In the genomic region with DNA sequence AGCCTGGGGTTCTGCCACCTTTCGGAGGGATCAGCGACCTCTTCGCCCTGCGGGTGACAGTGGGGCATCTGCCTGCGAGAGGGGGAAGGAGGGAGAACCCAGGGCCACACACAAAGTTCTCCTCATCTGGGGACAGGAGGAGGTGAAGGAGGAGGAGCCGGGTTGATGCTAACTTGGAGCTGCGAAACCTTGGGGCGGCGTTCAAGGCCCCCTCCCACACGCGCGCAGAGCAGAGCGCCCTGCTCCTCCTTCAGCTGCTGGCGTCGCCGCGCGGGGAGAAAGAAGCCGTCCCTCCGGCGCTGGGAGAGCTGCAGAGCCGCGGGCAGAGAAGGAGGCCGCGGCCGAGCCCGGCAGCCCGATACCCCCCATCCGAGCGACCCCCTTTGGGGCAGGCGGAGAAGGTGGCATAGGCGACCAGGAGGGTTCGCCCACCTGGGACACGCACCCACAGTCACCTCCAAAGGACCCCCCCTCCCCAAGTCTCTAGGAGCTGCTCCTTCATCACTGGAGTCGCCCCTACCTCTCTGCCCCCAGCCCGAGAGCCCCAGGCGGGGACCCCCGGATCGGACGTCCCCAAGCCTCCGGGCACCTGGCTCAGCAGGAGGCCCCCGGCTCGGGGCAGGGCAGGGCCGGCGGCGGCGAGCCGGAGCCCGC, we compare ENCODE assay signal across 8 cellular contexts. TPM values are rescaled to one million over a fixed set of nuclear protein-coding genes. Genes with fewer than 3 reads are reported as not detected.
A peak's percentile ranks its signal among the peaks of the same experiment; 100 is the strongest.
DNase-seq lines count a peak whose midpoint lies in the region; ATAC-seq and TF ChIP-seq lines count a peak whose summit lies in the region.

A gene with protein sequence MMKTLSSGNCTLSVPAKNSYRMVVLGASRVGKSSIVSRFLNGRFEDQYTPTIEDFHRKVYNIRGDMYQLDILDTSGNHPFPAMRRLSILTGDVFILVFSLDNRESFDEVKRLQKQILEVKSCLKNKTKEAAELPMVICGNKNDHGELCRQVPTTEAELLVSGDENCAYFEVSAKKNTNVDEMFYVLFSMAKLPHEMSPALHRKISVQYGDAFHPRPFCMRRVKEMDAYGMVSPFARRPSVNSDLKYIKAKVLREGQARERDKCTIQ (plus strand): TSS at position 232 of the 654 bp plus-strand sequence. CDS start 5,979 bp downstream, outside the sequence.

- ATAC-seq in activated B cell treated with CpG ODN at 0.5 μM for 24 hours (ENCODE audit: low read depth): peak; percentile 33
- ATAC-seq in effector memory CD8-positive, alpha-beta T cell (replicated peaks): peak; percentile 59
- ATAC-seq in stimulated activated naive CD8-positive, alpha-beta T cell treated with anti-CD3 and anti-CD28 coated beads, Interleukin-15, amount 100 ng/mL, for 72 hours: peak; percentile 55

- peak within 1 kb of the TSS; percentile 98 for H3K4me2 ChIP-seq in DOHH2 (ENCODE audit: low read length)

- H3K36me3 Mint-ChIP-seq in activated B cell treated with CpG ODN at 0.5 μM for 24 hours (ENCODE audit: low read depth): no peaks in the 10 kb centered on the region
- H3K36me3 Mint-ChIP-seq in effector memory CD8-positive, alpha-beta T cell (ENCODE audit: insufficient read depth): no peaks in the 10 kb centered on the region

- H3K27ac Mint-ChIP-seq in activated B cell treated with CpG ODN at 0.5 μM for 24 hours: no peak within 1 kb of the TSS
- H3K27ac Mint-ChIP-seq in effector memory CD8-positive, alpha-beta T cell: no peak within 1 kb of the TSS
- no peak within 1 kb of the TSS for H3K27ac Mint-ChIP-seq in stimulated activated naive CD8-positive, alpha-beta T cell treated with anti-CD3 and anti-CD28 coated beads, Interleukin-15, amount 100 ng/mL, for 72 hours

- H4K20me1 ChIP-seq in DOHH2 (ENCODE audit: control insufficient read depth, insufficient read depth, low read depth, low read length): no peaks in the 10 kb centered on the region

- CTCF ChIA-PET in activated B cell treated with CpG ODN at 0.5 μM for 24 hours (lab: Charles Lee): no interaction called here

- H3K27me3 Mint-ChIP-seq in activated B cell treated with CpG ODN at 0.5 μM for 24 hours: peaks cover 36% of the 10 kb centered on the region
- peaks cover 40 to 47% of the 10 kb centered on the region in 2 donors for H3K27me3 Mint-ChIP-seq in effector memory CD8-positive, alpha-beta T cell
- H3K27me3 Mint-ChIP-seq in stimulated activated naive CD8-positive, alpha-beta T cell treated with anti-CD3 and anti-CD28 coated beads, Interleukin-15, amount 100 ng/mL, for 72 hours: peaks cover 51% of the 10 kb centered on the region

- H3K27ac ChIP-seq in DOHH2 (ENCODE audit: low read depth, low read length): no peak within 1 kb of the TSS
- no peak within 1 kb of the TSS for H3K27ac ChIP-seq in HUES48 (ENCODE audit: low read depth, low read length)
- no peak within 1 kb of the TSS for H3K27ac ChIP-seq in muscle layer of duodenum (ENCODE audit: low read length)

- POLR2A ChIA-PET in activated B cell treated with CpG ODN at 0.5 μM for 24 hours (lab: Charles Lee): no interaction called here

- H3K4me1 ChIP-seq in DOHH2 (ENCODE audit: control insufficient read depth, low read length) (peaks cover 18% of the 10 kb centered on the region), HUES48 (ENCODE audit: control insufficient read depth, insufficient read depth, low read length) (peaks cover 18% of the 10 kb centered on the region), muscle layer of duodenum (ENCODE audit: control insufficient read depth in 1 of 2, insufficient read depth in 2 of 2, low read length in 2 of 2) (peaks cover 0 to 39% of the 10 kb centered on the region in 2 donors)

- peak within 1 kb of the TSS; percentile 76 for H3K4me3 ChIP-seq in DOHH2 (ENCODE audit: low read length)
- peak within 1 kb of the TSS; percentile 71 for H3K4me3 ChIP-seq in HUES48 (ENCODE audit: low read depth, low read length)
- peak within 1 kb of the TSS; percentile 61 to 75 for H3K4me3 ChIP-seq in muscle layer of duodenum (ENCODE audit: low read depth in 1 of 2, low read length in 2 of 2)

- intact Hi-C loops in activated B cell treated with CpG ODN at 0.5 μM for 24 hours (cut with micrococcal nuclease): loop anchor here (1.0 kb wide), 1 partner anchor 188 kb away; no protein-coding TSS in a partner anchor

- no peak within 1 kb of the TSS for H3K9ac ChIP-seq in HUES48 (ENCODE audit: low read depth, low read length)

- TF ChIP-seq CTCF in DOHH2 (IDR thresholded peaks at IDR 0.05; ENCODE audit: low read depth, low read length, poor library complexity, severe bottlenecking): no peak
- no peak for TF ChIP-seq CTCF in activated B cell treated with CpG ODN at 0.5 μM for 24 hours (IDR thresholded peaks at IDR 0.05)

- H3F3A ChIP-seq in DOHH2 (ENCODE audit: control insufficient read depth, insufficient read depth): peaks cover 5% of the 10 kb centered on the region; the same call in 1 of the 2 replicates

- no peaks in the 10 kb centered on the region for H3K9me3 Mint-ChIP-seq in activated B cell treated with CpG ODN at 0.5 μM for 24 hours
- no peaks in the 10 kb centered on the region for H3K9me3 Mint-ChIP-seq in effector memory CD8-positive, alpha-beta T cell
- no peaks in the 10 kb centered on the region for H3K9me3 Mint-ChIP-seq in stimulated activated naive CD8-positive, alpha-beta T cell treated with anti-CD3 and anti-CD28 coated beads, Interleukin-15, amount 100 ng/mL, for 72 hours

- no peaks in the 10 kb centered on the region for H3K9me2 ChIP-seq in DOHH2 (replicated peaks; ENCODE audit: control insufficient read depth, low read length)

- H3K9me3 ChIP-seq in DOHH2 (ENCODE audit: control insufficient read depth, insufficient read depth, low read length) (no peaks in the 10 kb centered on the region), HUES48 (ENCODE audit: control insufficient read depth, insufficient read depth, low read length) (no peaks in the 10 kb centered on the region), muscle layer of duodenum (ENCODE audit: control insufficient read depth in 1 of 2, low read length in 2 of 2) (no peaks in the 10 kb centered on the region)

- no peaks in the 10 kb centered on the region for H3K79me2 ChIP-seq in DOHH2 (ENCODE audit: control insufficient read depth, low read length)

- H3K36me3 ChIP-seq in DOHH2 (ENCODE audit: control insufficient read depth, low read length): no peaks in the 10 kb centered on the region
- H3K36me3 ChIP-seq in HUES48 (ENCODE audit: control insufficient read depth, insufficient read depth, low read length): no peaks in the 10 kb centered on the region
- no peaks in the 10 kb centered on the region for H3K36me3 ChIP-seq in muscle layer of duodenum (ENCODE audit: control insufficient read depth in 1 of 2, insufficient read depth in 2 of 2, low read length in 2 of 2)

- H3K27me3 ChIP-seq in DOHH2 (ENCODE audit: control insufficient read depth, low read length) (peaks cover 28% of the 10 kb centered on the region), HUES48 (ENCODE audit: control insufficient read depth, insufficient read depth, low read length) (peaks cover 34% of the 10 kb centered on the region), muscle layer of duodenum (ENCODE audit: low read depth, low read length) (peaks cover 8% of the 10 kb centered on the region)

- peaks cover 10% of the 10 kb centered on the region for H3K4me1 Mint-ChIP-seq in activated B cell treated with CpG ODN at 0.5 μM for 24 hours
- peaks cover 9 to 13% of the 10 kb centered on the region in 2 donors for H3K4me1 Mint-ChIP-seq in effector memory CD8-positive, alpha-beta T cell (ENCODE audit: low read depth in 2 of 2)
- peaks cover 13% of the 10 kb centered on the region for H3K4me1 Mint-ChIP-seq in stimulated activated naive CD8-positive, alpha-beta T cell treated with anti-CD3 and anti-CD28 coated beads, Interleukin-15, amount 100 ng/mL, for 72 hours

- peak; percentile 22 for DNase-seq in activated B cell treated with CpG ODN at 0.5 μM for 24 hours
- peak in 1 of 3 experiments; percentile 29 for DNase-seq in effector memory CD8-positive, alpha-beta T cell
- DNase-seq in stimulated activated naive CD8-positive, alpha-beta T cell treated with anti-CD3 and anti-CD28 coated beads, Interleukin-15, amount 100 ng/mL, for 72 hours: peak in 1 of 2 donors; percentile 30
- no peak for DNase-seq in NK-92 treated with Interleukin-12 subunit alpha and Interleukin-12 subunit beta, amount 100 ng/mL, for 24 hours (lab: John Stamatoyannopoulos, UW)
- no peak for DNase-seq in DMS153 (lab: John Stamatoyannopoulos, UW)

- peak within 1 kb of the TSS; percentile 72 for H3K4me3 Mint-ChIP-seq in activated B cell treated with CpG ODN at 0.5 μM for 24 hours
- peak within 1 kb of the TSS; percentile 68 to 71 for H3K4me3 Mint-ChIP-seq in effector memory CD8-positive, alpha-beta T cell
- peak within 1 kb of the TSS; percentile 71 to 76 for H3K4me3 Mint-ChIP-seq in stimulated activated naive CD8-positive, alpha-beta T cell treated with anti-CD3 and anti-CD28 coated beads, Interleukin-15, amount 100 ng/mL, for 72 hours

RNA-seq across cellular contexts. Expression of the gene that starts here (rescaled TPM):
- not detected in 2 replicates for total RNA-seq in activated B cell treated with CpG ODN at 0.5 μM for 24 hours

Comparison
In these comparisons a context has a peak if more than half of its experiments do, and no peak if none do; other contexts are left out.
1. Peak in DNase-seq and ATAC-seq in activated B cell treated with CpG ODN at 0.5 μM for 24 hours; RNA of the gene not detected or under 1 TPM.